In genomic region chrX:44012484-44013096, GRCh38 we compare ENCODE assay signal across 8 cellular contexts. TPM values are rescaled to one million over a fixed set of nuclear protein-coding genes. Genes with fewer than 3 reads are reported as not detected.
DNase-seq lines count a peak whose midpoint lies in the region; ATAC-seq lines count a peak whose summit lies in the region.

No MANE protein-coding gene starts in this region.

- no peaks in the 10 kb centered on the region for H3K9me3 ChIP-seq in T-helper 17 cell (ENCODE audit: control insufficient read depth, low read length, poor library complexity, severe bottlenecking)

- H3K4me3 ChIP-seq in skeletal muscle cell (ENCODE audit: low read depth, low read length) = no peak overlapping the region

- DNase-seq in H4 (ENCODE audit: low spot score) (peak; percentile 91), T-helper 17 cell (no peak), dedifferentiated amniotic fluid mesenchymal stem cell (ENCODE audit: extremely low spot score) (peak; percentile 51), skeletal muscle cell (ENCODE audit: low read depth) (peak; percentile 51), NCI-H526 treated with DMSO at 0.1 percent for 48 hours (lab: John Stamatoyannopoulos, UW) (no peak), DMS79 treated with DMSO at 0.1 percent for 48 hours (lab: John Stamatoyannopoulos, UW) (no peak), DMS114 treated with DMSO at 0.1 percent for 48 hours (lab: John Stamatoyannopoulos, UW; ENCODE audit: unreplicated experiment) (no peak)

- no peaks in the 10 kb centered on the region for H3K27me3 Mint-ChIP-seq in T-helper 17 cell

- peak; percentile 66 for ATAC-seq in T-helper 17 cell
- ATAC-seq in HG02610 (IDR thresholded peaks at IDR 0.05; ENCODE audit: unreplicated experiment) = no peak

- H3K4me3 Mint-ChIP-seq in T-helper 17 cell = no peak overlapping the region

- no peak overlapping the region for H3K27ac Mint-ChIP-seq in T-helper 17 cell

- H3K36me3 Mint-ChIP-seq in T-helper 17 cell (ENCODE audit: low read depth) = no peaks in the 10 kb centered on the region

- H3K4me1 Mint-ChIP-seq in T-helper 17 cell = peaks cover 2% of the 10 kb centered on the region

RNA-seq across cellular contexts. Expression of gene NDP, which starts 39.4 kb away (rescaled TPM):
- total RNA-seq in H4 (2014; rRNA removed; shearing (Covaris generic)) = 0.39 TPM in 1 of 2 replicates, not detected in the other
- total RNA-seq in T-helper 17 cell = not detected

Comparison
In these comparisons a context has a peak if more than half of its experiments do, and no peak if none do; other contexts are left out.
1. DNase-seq: peak in H4 (single experiment), dedifferentiated amniotic fluid mesenchymal stem cell (single experiment) and skeletal muscle cell (single experiment); none in T-helper 17 cell (0 of 3), NCI-H526 treated with DMSO at 0.1 percent for 48 hours (single experiment), DMS79 treated with DMSO at 0.1 percent for 48 hours (single experiment) and DMS114 treated with DMSO at 0.1 percent for 48 hours (single experiment).